Comparison of ENCODE assay signal across 18 cellular contexts in genomic region chr2:42217914-42218313, GRCh38.
"Had no signal": no experiment of that assay in that cellular context is flagged by ENCODE, and none has a peak within 500 bp of the region (broad histone marks: within the 10 kb centered on the region; RNA-seq: fewer than 3 reads in every experiment).

No MANE protein-coding gene starts in this region.

- DNase-seq: activated B cell treated with CpG ODN at 0.5 μM for 24 hours; activated CD4-positive, alpha-beta T cell treated with anti-CD3 and anti-CD28 coated beads, Interleukin-2, amount 10 ng/mL, durations not matched to agents 7 days and 5 days; activated effector memory CD4-positive, alpha-beta T cell treated with Interleukin-2 at 50 U/mL for 16 hours; central memory CD4-positive, alpha-beta T cell; cortex of kidney; effector CD4-positive, alpha-beta T cell; foreskin melanocyte; heart left ventricle; immature natural killer cell; nephron progenitor cell; sigmoid colon; stimulated activated CD4-positive, alpha-beta T cell treated with anti-CD3 and anti-CD28 coated beads, Interleukin-1b, Interleukin-23, amount 100 ng/mL, for 48 hours; thyroid gland had no signal

- H3K36me3 ChIP-seq: heart left ventricle, sigmoid colon, thyroid gland had no signal

- H3K9me3 Mint-ChIP-seq: activated B cell treated with CpG ODN at 0.5 μM for 24 hours; activated CD4-positive, alpha-beta T cell treated with anti-CD3 and anti-CD28 coated beads, Interleukin-2, amount 10 ng/mL, durations not matched to agents 7 days and 5 days; activated naive CD4-positive, alpha-beta T cell treated with anti-CD3 and anti-CD28 coated beads, Interleukin-2, amount 50 U/mL, for 72 hours; immature natural killer cell had no signal

- ATAC-seq: activated naive CD4-positive, alpha-beta T cell treated with anti-CD3 and anti-CD28 coated beads, Interleukin-2, amount 50 U/mL, for 72 hours; heart left ventricle had no signal

- H3K27me3 Mint-ChIP-seq: activated B cell treated with CpG ODN at 0.5 μM for 24 hours; activated CD4-positive, alpha-beta T cell treated with anti-CD3 and anti-CD28 coated beads, Interleukin-2, amount 10 ng/mL, durations not matched to agents 7 days and 5 days; brain had no signal

- H3K27ac ChIP-seq: heart left ventricle, sigmoid colon, thyroid gland had no signal

- H3K4me3 Mint-ChIP-seq: activated B cell treated with CpG ODN at 0.5 μM for 24 hours; activated CD4-positive, alpha-beta T cell treated with anti-CD3 and anti-CD28 coated beads, Interleukin-2, amount 10 ng/mL, durations not matched to agents 7 days and 5 days; brain; immature natural killer cell; nephron progenitor cell had no signal

- H3K9me3 ChIP-seq: heart left ventricle, sigmoid colon, thyroid gland had no signal

- H3K36me3 Mint-ChIP-seq: activated naive CD4-positive, alpha-beta T cell treated with anti-CD3 and anti-CD28 coated beads, Interleukin-2, amount 50 U/mL, for 72 hours; immature natural killer cell had no signal

- FAIRE-seq: endothelial cell of umbilical vein, TTC549, urothelium cell line had no signal

- H3K4me3 ChIP-seq: heart left ventricle, sigmoid colon, thyroid gland had no signal

- H3K27me3 ChIP-seq: heart left ventricle, sigmoid colon, thyroid gland had no signal

- H3K27ac Mint-ChIP-seq: activated B cell treated with CpG ODN at 0.5 μM for 24 hours; activated CD4-positive, alpha-beta T cell treated with anti-CD3 and anti-CD28 coated beads, Interleukin-2, amount 10 ng/mL, durations not matched to agents 7 days and 5 days; brain; immature natural killer cell; nephron progenitor cell had no signal
